2 cellular contexts compared by ENCODE assay signal in genomic region chr16:19177111-19177747, GRCh38.
A peak's percentile ranks its signal among the peaks of the same experiment; 100 is the strongest.
TF ChIP-seq lines count a peak whose summit lies in the region.

No MANE protein-coding gene starts in this region.

TF ChIP-seq in HepG2, 621 proteins besides CTCF, POLR2A, EP300 and RAD21 (continues in another document):
- TF ChIP-seq NR2F6 (IDR thresholded peaks at IDR 0.05) (peak; percentile 27; the same call in 1 of the 2 replicates), NR2F6 (CRISPR knock-in tag; IDR thresholded peaks at IDR 0.05) (peak; percentile 41; the same call in 1 of the 2 replicates), ATRX (CRISPR knock-in tag; IDR thresholded peaks at IDR 0.05; ENCODE audit: borderline replicate concordance) (no peak), CCDC6 (CRISPR knock-in tag; IDR thresholded peaks at IDR 0.05) (no peak), ZNF317 (CRISPR knock-in tag; IDR thresholded peaks at IDR 0.05) (no peak), ZNF607 (CRISPR knock-in tag; IDR thresholded peaks at IDR 0.05; ENCODE audit: borderline replicate concordance) (no peak), ZBTB10 (CRISPR knock-in tag; IDR thresholded peaks at IDR 0.05; ENCODE audit: borderline replicate concordance) (no peak), ZNF274 (CRISPR knock-in tag; IDR thresholded peaks at IDR 0.05) (no peak), ZNF501 (CRISPR knock-in tag; IDR thresholded peaks at IDR 0.05) (no peak), ZNF121 (CRISPR knock-in tag; IDR thresholded peaks at IDR 0.05) (no peak), ZBTB37 (CRISPR knock-in tag; IDR thresholded peaks at IDR 0.05) (no peak), RBM39 (IDR thresholded peaks at IDR 0.05; ENCODE audit: low read depth, low read length, poor library complexity, severe bottlenecking) (no peak), TFAP4 (IDR thresholded peaks at IDR 0.05; ENCODE audit: borderline replicate concordance, low read depth) (peak; percentile 85), SMYD3 (CRISPR knock-in tag; IDR thresholded peaks at IDR 0.05) (no peak), CBX1 (IDR thresholded peaks at IDR 0.05; ENCODE audit: low read depth) (no peak), PRDM4 (CRISPR knock-in tag; IDR thresholded peaks at IDR 0.05; ENCODE audit: borderline replicate concordance) (no peak), ZNF143 (CRISPR knock-in tag; IDR thresholded peaks at IDR 0.05) (no peak), XRCC5 (optimal IDR thresholded peaks at IDR 0.05; ENCODE audit: low read length) (peak; percentile 71), NR2F1 (CRISPR knock-in tag; IDR thresholded peaks at IDR 0.05) (peak in 1 of 2 experiments; percentile 12; a peak in 1 of 4 replicates), TEAD3 (CRISPR knock-in tag; optimal IDR thresholded peaks at IDR 0.05; ENCODE audit: borderline replicate concordance) (peak; percentile 27)
- TF ChIP-seq, protein P1, sequence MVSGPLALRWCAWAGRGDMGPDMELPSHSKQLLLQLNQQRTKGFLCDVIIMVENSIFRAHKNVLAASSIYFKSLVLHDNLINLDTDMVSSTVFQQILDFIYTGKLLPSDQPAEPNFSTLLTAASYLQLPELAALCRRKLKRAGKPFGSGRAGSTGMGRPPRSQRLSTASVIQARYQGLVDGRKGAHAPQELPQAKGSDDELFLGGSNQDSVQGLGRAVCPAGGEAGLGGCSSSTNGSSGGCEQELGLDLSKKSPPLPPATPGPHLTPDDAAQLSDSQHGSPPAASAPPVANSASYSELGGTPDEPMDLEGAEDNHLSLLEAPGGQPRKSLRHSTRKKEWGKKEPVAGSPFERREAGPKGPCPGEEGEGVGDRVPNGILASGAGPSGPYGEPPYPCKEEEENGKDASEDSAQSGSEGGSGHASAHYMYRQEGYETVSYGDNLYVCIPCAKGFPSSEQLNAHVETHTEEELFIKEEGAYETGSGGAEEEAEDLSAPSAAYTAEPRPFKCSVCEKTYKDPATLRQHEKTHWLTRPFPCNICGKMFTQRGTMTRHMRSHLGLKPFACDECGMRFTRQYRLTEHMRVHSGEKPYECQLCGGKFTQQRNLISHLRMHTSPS (CRISPR knock-in tag; IDR thresholded peaks at IDR 0.05; ENCODE audit: low read depth): 0 out of 2 replicates have a peak, but pooled peaks have one; percentile 25

TF ChIP-seq in SK-N-SH, 30 proteins besides CTCF, POLR2A, EP300 and RAD21:
- TF ChIP-seq, protein P2, sequence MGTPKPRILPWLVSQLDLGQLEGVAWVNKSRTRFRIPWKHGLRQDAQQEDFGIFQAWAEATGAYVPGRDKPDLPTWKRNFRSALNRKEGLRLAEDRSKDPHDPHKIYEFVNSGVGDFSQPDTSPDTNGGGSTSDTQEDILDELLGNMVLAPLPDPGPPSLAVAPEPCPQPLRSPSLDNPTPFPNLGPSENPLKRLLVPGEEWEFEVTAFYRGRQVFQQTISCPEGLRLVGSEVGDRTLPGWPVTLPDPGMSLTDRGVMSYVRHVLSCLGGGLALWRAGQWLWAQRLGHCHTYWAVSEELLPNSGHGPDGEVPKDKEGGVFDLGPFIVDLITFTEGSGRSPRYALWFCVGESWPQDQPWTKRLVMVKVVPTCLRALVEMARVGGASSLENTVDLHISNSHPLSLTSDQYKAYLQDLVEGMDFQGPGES (IDR thresholded peaks at IDR 0.05; ENCODE audit: low read depth, low read length): no peak
- no peak for TF ChIP-seq USF2 (IDR thresholded peaks at IDR 0.05; ENCODE audit: borderline replicate concordance, low read depth, low read length)
- TF ChIP-seq GATA2 (CRISPR knock-in tag; IDR thresholded peaks at IDR 0.05): no peak
- TF ChIP-seq ELF1 (IDR thresholded peaks at IDR 0.05): no peak
